20 cellular contexts compared by ENCODE assay signal in genomic region chr2:66585616-66586015, GRCh38.
"Had no signal": no experiment of that assay in that cellular context is flagged by ENCODE, and none has a peak within 500 bp of the region (broad histone marks: within the 10 kb centered on the region; RNA-seq: fewer than 3 reads in every experiment).

No MANE protein-coding gene starts in this region.

- H3K4me3 ChIP-seq: coronary artery, skin epidermis had no signal

- DNase-seq: activated CD4-positive, alpha-beta T cell treated with anti-CD3 and anti-CD28 coated beads for 1 hour; activated CD4-positive, alpha-beta T cell treated with anti-CD3 and anti-CD28 coated beads, Interleukin-2, amount 50 U/mL, for 48 hours; activated effector memory CD4-positive, alpha-beta T cell treated with anti-CD3 and anti-CD28 coated beads, Interleukin-2, amount 50 U/mL, for 16 hours; activated T-cell treated with anti-CD3 and anti-CD28 coated beads, Interleukin-2, amount 50 U/mL, for 24 hours; amniotic stem cell; central memory CD4-positive, alpha-beta T cell; hippocampal formation; naive thymus-derived CD4-positive, alpha-beta T cell; stimulated activated CD4-positive, alpha-beta T cell treated with anti-CD3 and anti-CD28 coated beads, Interleukin-15, amount 100 ng/mL, for 24 hours; stimulated activated CD4-positive, alpha-beta T cell treated with anti-CD3 and anti-CD28 coated beads, Interleukin-4, amount 100 ng/mL, for 24 hours; stimulated activated naive CD4-positive, alpha-beta T cell; T-cell; trophoblast cell had no signal

- H3K4me1 ChIP-seq: parathyroid adenoma had no signal

- ATAC-seq: esophagus mucosa; left lobe of liver; naive thymus-derived CD4-positive, alpha-beta T cell; T-cell had no signal

- FAIRE-seq: keratinocyte had no signal

- H3K27ac ChIP-seq: coronary artery, parathyroid adenoma, skin epidermis, VCaP had no signal
